In the genomic region with DNA sequence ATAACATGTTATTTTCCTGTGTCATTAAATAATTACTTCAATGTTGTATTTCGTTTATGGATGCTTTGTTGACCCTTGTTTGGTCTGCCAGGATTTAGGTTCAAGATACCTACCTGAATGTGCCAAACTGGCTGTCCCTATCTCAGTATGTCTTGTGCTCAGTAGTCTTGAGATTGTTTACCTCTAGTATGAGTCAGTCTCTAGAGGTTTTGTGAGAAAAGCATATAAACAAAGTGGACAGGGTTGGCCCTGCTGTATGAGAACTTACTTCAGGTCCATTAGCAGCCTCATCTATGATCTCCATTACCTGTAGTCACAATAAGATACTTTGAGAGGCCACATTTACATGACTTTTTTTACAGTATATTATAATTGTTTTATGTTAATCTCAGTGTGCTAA, we compare ENCODE assay signal across 18 cellular contexts. TPM values are rescaled to one million over a fixed set of nuclear protein-coding genes. Genes with fewer than 3 reads are reported as not detected.
DNase-seq lines count a peak whose midpoint lies in the region; ATAC-seq and TF ChIP-seq lines count a peak whose summit lies in the region.
"Had no signal": no experiment of that assay in that cellular context is flagged by ENCODE, and none has a peak within 500 bp of the region (broad histone marks: within the 10 kb centered on the region; RNA-seq: fewer than 3 reads in every experiment).

No MANE protein-coding gene starts in this region.

- no peaks in the 10 kb centered on the region for H3K79me2 ChIP-seq in PC-3 (ENCODE audit: low read length)

- H3K9me3 ChIP-seq in PC-3 (ENCODE audit: low read length) (no peaks in the 10 kb centered on the region), left ventricle myocardium inferior (replicated peaks) (no peaks in the 10 kb centered on the region)

- no peaks in the 10 kb centered on the region for H3K4me1 ChIP-seq in PC-3 (ENCODE audit: insufficient read depth, low read length)
- peaks cover 16% of the 10 kb centered on the region for H3K4me1 ChIP-seq in left ventricle myocardium inferior

- H2AFZ ChIP-seq in PC-3 (ENCODE audit: low read length), result no peak overlapping the region

- H3K36me3 ChIP-seq in PC-3 (ENCODE audit: low read depth, low read length) (peaks cover 29% of the 10 kb centered on the region), left ventricle myocardium inferior (peaks cover 65% of the 10 kb centered on the region)

- no peak overlapping the region for H3K4me2 ChIP-seq in PC-3 (ENCODE audit: low read length)

- TF ChIP-seq CTCF in PC-3 (conservative IDR thresholded peaks at IDR 0.05; ENCODE audit: low read depth, low read length) (no peak), fibroblast of villous mesenchyme (IDR thresholded peaks at IDR 0.05; ENCODE audit: insufficient read depth, low read depth, low read length) (no peak), left ventricle myocardium inferior (IDR thresholded peaks at IDR 0.05; ENCODE audit: borderline replicate concordance) (no peak)

- no TSS peak for BruUV-seq in PC-3 (replicated peaks; lab: Mats Ljungman, UMichigan)

- no peak overlapping the region for H3K27ac ChIP-seq in PC-3 (ENCODE audit: low read length)
- H3K27ac ChIP-seq in left ventricle myocardium inferior (replicated peaks), result no peak overlapping the region
- H3K27ac ChIP-seq: C4-2B had no signal

- CTCF ChIA-PET in PC-3 (lab: Charles Lee), result no interaction called here

- no peaks in the 10 kb centered on the region for H4K20me1 ChIP-seq in PC-3 (ENCODE audit: low read length)

- no peaks in the 10 kb centered on the region for H3K9me2 ChIP-seq in PC-3 (replicated peaks; ENCODE audit: low read length)

- no peaks in the 10 kb centered on the region for H3K27me3 ChIP-seq in PC-3 (ENCODE audit: low read length)
- H3K27me3 ChIP-seq in left ventricle myocardium inferior (ENCODE audit: low read depth), result no peaks in the 10 kb centered on the region

- H3F3A ChIP-seq in PC-3 (ENCODE audit: low read length, unreplicated experiment), result no peaks in the 10 kb centered on the region

- H3K9ac ChIP-seq in PC-3 (ENCODE audit: low read length), result no peak overlapping the region

- intact Hi-C loops in PC-3 (cut with micrococcal nuclease) (no loop called here), left ventricle myocardium inferior (cut with micrococcal nuclease) (loop anchor here (10.0 kb wide), 1 partner anchor 172 kb away; no protein-coding TSS in a partner anchor)

- POLR2A ChIA-PET in PC-3 (lab: Charles Lee; ENCODE audit: unreplicated experiment), result no interaction called here

- DNase-seq in ELR (ENCODE audit: low read depth) (peak; percentile 38), PC-3 (no peak), fibroblast of villous mesenchyme (ENCODE audit: low read depth) (peak; percentile 20), NCI-H1092 treated with DMSO at 0.1 percent for 48 hours (lab: John Stamatoyannopoulos, UW) (no peak), left ventricle myocardium inferior (no peak)
- DNase-seq in activated CD4-positive, alpha-beta T cell treated with anti-CD3 and anti-CD28 coated beads for 4 hours, result no peak
- DNase-seq: ACHN; AML-193; CD4-positive, alpha-beta T cell; DMS153; DMS79; GF-D8; GOT3; H7; HFFc6 had no signal

- H3K4me3 ChIP-seq in PC-3 (ENCODE audit: low read length) (no peak overlapping the region), fibroblast of villous mesenchyme (ENCODE audit: low read depth, low read length) (no peak overlapping the region), left ventricle myocardium inferior (no peak overlapping the region)

- peak; percentile 64 for ATAC-seq in PC-3
- ATAC-seq in HG03354 (IDR thresholded peaks at IDR 0.05; ENCODE audit: poor library complexity, severe bottlenecking, unreplicated experiment), result no peak
- ATAC-seq: HCT116 had no signal

RNA-seq across cellular contexts. Expression of gene DDX18, which starts 17.8 kb away (rescaled TPM):
- 40.3 and 42.8 TPM in 2 replicates for total RNA-seq in PC-3 (2014; rRNA removed)
- 43.5 and 61.7 TPM in 2 replicates for total RNA-seq in fibroblast of villous mesenchyme
- 25.5 TPM for total RNA-seq in left ventricle myocardium inferior

Comparison
In these comparisons a context has a peak if more than half of its experiments do, and no peak if none do; other contexts are left out.
1. DNase-seq: peak in ELR (single experiment) and fibroblast of villous mesenchyme (single experiment); none in PC-3 (single experiment), activated CD4-positive, alpha-beta T cell treated with anti-CD3 and anti-CD28 coated beads for 4 hours (0 of 2), NCI-H1092 treated with DMSO at 0.1 percent for 48 hours (single experiment) and left ventricle myocardium inferior (single experiment).